ENCODE assay signal across 17 cellular contexts in the genomic region with DNA sequence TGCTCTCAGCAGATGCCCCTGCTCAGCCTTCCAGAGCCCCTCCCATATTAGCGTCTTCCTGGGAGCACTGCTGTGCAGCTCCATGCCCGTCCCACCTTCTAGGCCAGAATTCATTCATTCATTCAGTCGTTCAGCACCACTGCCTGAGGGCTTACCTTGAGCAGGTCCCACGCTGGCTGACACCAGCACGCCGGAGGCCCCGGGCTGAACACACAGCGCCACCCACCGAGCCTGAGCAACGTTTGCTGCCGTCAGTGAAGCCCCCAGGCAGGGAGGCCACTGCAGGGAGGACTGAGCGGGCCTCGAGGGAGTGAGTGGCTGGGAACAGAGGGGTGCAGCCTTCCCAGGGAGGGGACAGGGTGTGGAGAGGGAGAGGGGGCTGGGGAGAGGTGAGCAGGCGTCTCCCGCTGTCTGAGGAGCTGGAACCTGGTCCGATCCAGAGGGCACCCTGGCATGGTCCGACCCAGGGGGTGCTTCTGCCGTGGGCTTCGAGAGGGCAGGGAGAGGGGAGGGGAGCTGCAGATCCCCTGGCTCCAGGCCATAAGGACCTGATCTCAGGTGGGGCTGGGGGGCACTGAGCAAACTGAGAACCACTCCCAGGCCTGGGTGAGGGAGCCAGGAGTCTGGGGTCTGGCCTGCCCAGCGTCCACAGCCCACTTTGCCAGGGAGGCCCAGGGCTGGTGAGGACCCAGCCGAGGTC.
A peak's percentile ranks its signal among the peaks of the same experiment; 100 is the strongest.
DNase-seq lines count a peak whose midpoint lies in the region; ATAC-seq and TF ChIP-seq lines count a peak whose summit lies in the region.
"Had no signal": no experiment of that assay in that cellular context is flagged by ENCODE, and none has a peak within 500 bp of the region (broad histone marks: within the 10 kb centered on the region; RNA-seq: fewer than 3 reads in every experiment).

No MANE protein-coding gene starts in this region.

- H3K36me3 ChIP-seq in breast epithelium (no peaks in the 10 kb centered on the region), RWPE2 (ENCODE audit: low read depth) (no peaks in the 10 kb centered on the region), transverse colon (no peaks in the 10 kb centered on the region), BE2C (no peaks in the 10 kb centered on the region)

- no peaks in the 10 kb centered on the region for H3K9me3 Mint-ChIP-seq in MCF 10A (ENCODE audit: unreplicated experiment)

- H3K4me3 ChIP-seq in breast epithelium (no peak overlapping the region), RWPE2 (ENCODE audit: severe bottlenecking) (no peak overlapping the region), transverse colon (no peak overlapping the region), BE2C (ENCODE audit: low read depth, low read length) (no peak overlapping the region)
- H3K4me3 ChIP-seq: hepatocyte had no signal

- H3K4me1 ChIP-seq in breast epithelium (no peaks in the 10 kb centered on the region), RWPE2 (ENCODE audit: insufficient read depth, poor library complexity, severe bottlenecking) (no peaks in the 10 kb centered on the region), foreskin keratinocyte (no peaks in the 10 kb centered on the region), transverse colon (no peaks in the 10 kb centered on the region), BE2C (no peaks in the 10 kb centered on the region; the same call in none of the 2 replicates)
- H3K4me1 ChIP-seq: parathyroid adenoma had no signal

- DNase-seq in MCF 10A (ENCODE audit: unreplicated experiment) (no peak), breast epithelium (ENCODE audit: low spot score in 2 of 2) (no peak), RWPE2 (ENCODE audit: low spot score) (peak; percentile 57), foreskin keratinocyte (no peak), transverse colon (no peak), NCI-H1436 treated with DMSO at 0.1 percent for 48 hours (lab: John Stamatoyannopoulos, UW) (no peak), BE2C (no peak), NCI-H1092 (lab: John Stamatoyannopoulos, UW) (no peak)
- DNase-seq: activated CD4-positive, alpha-beta T cell treated with anti-CD3 and anti-CD28 coated beads for 1 hour; amygdala; DND-41; NCI-H1048; NCI-H2029; stimulated activated naive B cell treated with anti-CD40 and anti-IgM and Interleukin-4, amounts not matched to agents 10 μg/mL and 1 μg/mL and 100 μg/mL, for 72 hours had no signal

- H3K4me1 Mint-ChIP-seq in MCF 10A (ENCODE audit: insufficient read depth, unreplicated experiment) = peaks cover 10% of the 10 kb centered on the region
- H3K4me1 Mint-ChIP-seq: stimulated activated naive B cell treated with anti-CD40 and anti-IgM and Interleukin-4, amounts not matched to agents 10 μg/mL and 1 μg/mL and 100 μg/mL, for 72 hours had no signal

- H3K9me3 ChIP-seq in breast epithelium (peaks cover 11 to 12% of the 10 kb centered on the region in 2 donors), RWPE2 (ENCODE audit: severe bottlenecking) (no peaks in the 10 kb centered on the region), transverse colon (peaks cover 0 to 5% of the 10 kb centered on the region in 2 donors), BE2C (no peaks in the 10 kb centered on the region)

- TF ChIP-seq POLR2A in breast epithelium (IDR thresholded peaks at IDR 0.05) (no peak), transverse colon (IDR thresholded peaks at IDR 0.05) (no peak)

- H3K27ac ChIP-seq in breast epithelium (no peak overlapping the region), RWPE2 (ENCODE audit: poor library complexity, severe bottlenecking) (no peak overlapping the region), foreskin keratinocyte (no peak overlapping the region), transverse colon (peak overlapping the region; percentile 9 to 45 (median 28))
- H3K27ac ChIP-seq: hepatocyte, parathyroid adenoma had no signal

- peak overlapping the region; percentile 35 for H3K27ac Mint-ChIP-seq in MCF 10A (ENCODE audit: low read depth, unreplicated experiment)
- H3K27ac Mint-ChIP-seq: dendritic cell treated with granulocyte-macrophage colony-stimulating factor and Interleukin-4, amounts not matched to agents 40 ng/mL and 50 ng/mL, for 4 days; stimulated activated naive B cell treated with anti-CD40 and anti-IgM and Interleukin-4, amounts not matched to agents 10 μg/mL and 1 μg/mL and 100 μg/mL, for 72 hours had no signal

- POLR2A ChIA-PET in MCF 10A (lab: Yijun Ruan, JAX) = no interaction called here

- in situ Hi-C loops in transverse colon (cut with MboI; ENCODE audit: low pct_ligation_motif_present in 1 of 4, low pct_unique_long_range_greater_than_20kb in 1 of 4, low sequenced_read_pairs in 3 of 4) = no loop called here

- CTCF ChIA-PET in MCF 10A (lab: Yijun Ruan, JAX) = interaction anchor here (0.5 kb wide), 1 partner anchor 1733 kb away, joined by 3 read pairs; no protein-coding TSS in a partner anchor

- no peak for TF ChIP-seq CTCF in MCF 10A (IDR thresholded peaks at IDR 0.05; ENCODE audit: unreplicated experiment)
- no peak for TF ChIP-seq CTCF in breast epithelium (IDR thresholded peaks at IDR 0.05)
- no peak for TF ChIP-seq CTCF in RWPE2 (IDR thresholded peaks at IDR 0.05; ENCODE audit: poor library complexity, severe bottlenecking)
- TF ChIP-seq CTCF in foreskin keratinocyte (conservative IDR thresholded peaks at IDR 0.05) = peak; percentile 24
- TF ChIP-seq CTCF in transverse colon (IDR thresholded peaks at IDR 0.05) = no peak
- no peak for TF ChIP-seq CTCF in BE2C (IDR thresholded peaks at IDR 0.05; ENCODE audit: low read depth, low read length)

- no TSS peak for BruUV-seq in MCF 10A (replicated peaks; lab: Mats Ljungman, UMichigan)

- no peak for TF ChIP-seq EP300 in transverse colon (IDR thresholded peaks at IDR 0.05; ENCODE audit: low read depth)

- no peak overlapping the region for H3K4me3 Mint-ChIP-seq in MCF 10A (ENCODE audit: unreplicated experiment)
- H3K4me3 Mint-ChIP-seq: dendritic cell treated with granulocyte-macrophage colony-stimulating factor and Interleukin-4, amounts not matched to agents 40 ng/mL and 50 ng/mL, for 4 days; stimulated activated naive B cell treated with anti-CD40 and anti-IgM and Interleukin-4, amounts not matched to agents 10 μg/mL and 1 μg/mL and 100 μg/mL, for 72 hours had no signal

- intact Hi-C loops in MCF 10A (cut with micrococcal nuclease) (no loop called here), breast epithelium (cut with DNase I; ENCODE audit: low total_unique reads) (loop anchor here (5.0 kb wide), 1 partner anchor 1779 kb away; no protein-coding TSS in a partner anchor), transverse colon (cut with DNase I; ENCODE audit: low total_unique reads) (no loop called here)

- H3K36me3 Mint-ChIP-seq in MCF 10A (ENCODE audit: insufficient read depth, unreplicated experiment) = peaks cover 4% of the 10 kb centered on the region
- H3K36me3 Mint-ChIP-seq: stimulated activated naive B cell treated with anti-CD40 and anti-IgM and Interleukin-4, amounts not matched to agents 10 μg/mL and 1 μg/mL and 100 μg/mL, for 72 hours had no signal

- ATAC-seq in RWPE2 (ENCODE audit: low read depth) = no peak
- ATAC-seq in foreskin keratinocyte = no peak
- ATAC-seq: stimulated activated naive B cell treated with anti-CD40 and anti-IgM and Interleukin-4, amounts not matched to agents 10 μg/mL and 1 μg/mL and 100 μg/mL, for 72 hours had no signal

- H3K27me3 ChIP-seq in breast epithelium (peaks cover 0 to 18% of the 10 kb centered on the region in 2 donors), RWPE2 (ENCODE audit: insufficient read depth, poor library complexity, severe bottlenecking) (peaks cover 4% of the 10 kb centered on the region), foreskin keratinocyte (peaks cover 43% of the 10 kb centered on the region), transverse colon (peaks cover 13% of the 10 kb centered on the region), BE2C (no peaks in the 10 kb centered on the region)
- H3K27me3 ChIP-seq: hepatocyte had no signal

- H3K27me3 Mint-ChIP-seq in MCF 10A (ENCODE audit: insufficient read depth, unreplicated experiment) = peaks cover 9% of the 10 kb centered on the region

- 20 to 65% methylated on average over 2 to 21 of the region's 21 CpGs for WGBS in transverse colon (ENCODE audit: low coverage in 1 of 2), 2 donors

Comparison
In these comparisons a context has a peak if more than half of its experiments do, and no peak if none do; other contexts are left out.
1. H3K27ac ChIP-seq: peak in transverse colon (4 of 4); none in breast epithelium (0 of 2), RWPE2 (single experiment) and foreskin keratinocyte (single experiment).